ENCODE assay signal across 21 cellular contexts in the genomic region with DNA sequence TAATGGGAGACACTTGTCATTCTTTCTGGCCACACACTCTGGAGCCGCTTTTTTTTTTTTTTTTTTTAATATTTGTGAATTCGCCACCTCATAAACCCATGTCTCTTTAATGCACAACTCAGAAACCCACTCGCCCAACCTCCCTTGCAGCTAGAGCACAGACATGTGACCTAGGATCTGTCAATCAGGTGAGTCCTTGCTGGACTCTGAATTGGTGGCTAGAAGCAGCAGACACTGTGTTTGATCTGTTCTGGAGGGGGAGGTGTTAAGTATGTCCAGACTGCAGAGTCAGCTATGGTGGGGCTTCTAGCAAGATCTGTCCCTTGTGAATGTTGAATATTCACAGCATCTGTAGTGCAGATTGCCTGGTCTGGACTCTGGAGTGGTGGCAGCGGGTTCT.
DNase-seq lines count a peak whose midpoint lies in the region; ATAC-seq, FAIRE-seq and TF ChIP-seq lines count a peak whose summit lies in the region.
"Had no signal": no experiment of that assay in that cellular context is flagged by ENCODE, and none has a peak within 500 bp of the region (broad histone marks: within the 10 kb centered on the region; RNA-seq: fewer than 3 reads in every experiment).

No MANE protein-coding gene starts in this region.

- POLR2A ChIA-PET in activated CD8-positive, alpha-beta T cell treated with anti-CD3 and anti-CD28 coated beads, Interleukin-2, amount 10 ng/mL, durations not matched to agents 7 days and 5 days (lab: Charles Lee): no interaction called here
- POLR2A ChIA-PET in naive thymus-derived CD4-positive, alpha-beta T cell (lab: Charles Lee): interaction anchor here (0.5 to 2.6 kb wide), 7 partner anchors 9 to 84 kb away, joined by 3 to 8 read pairs (median 3); no protein-coding TSS in a partner anchor

- no peak overlapping the region for H3K4me3 Mint-ChIP-seq in activated CD8-positive, alpha-beta T cell treated with anti-CD3 and anti-CD28 coated beads, Interleukin-2, amount 10 ng/mL, durations not matched to agents 7 days and 5 days
- peak overlapping the region in 6 of 10 donors; percentile 26 to 77 (median 46) for H3K4me3 Mint-ChIP-seq in naive thymus-derived CD4-positive, alpha-beta T cell

- peaks cover 70% of the 10 kb centered on the region for H3K79me2 ChIP-seq in Loucy (ENCODE audit: insufficient read depth, low read length)

- H3K4me3 ChIP-seq in Loucy (ENCODE audit: low read length, poor library complexity, severe bottlenecking): no peak overlapping the region
- no peak overlapping the region for H3K4me3 ChIP-seq in naive thymus-derived CD4-positive, alpha-beta T cell (ENCODE audit: low read length)
- H3K4me3 ChIP-seq: mucosa of descending colon, thoracic aorta had no signal

- no peak for TF ChIP-seq CTCF in Loucy (conservative IDR thresholded peaks at IDR 0.05; ENCODE audit: low read length)
- TF ChIP-seq CTCF in D721Med (IDR thresholded peaks at IDR 0.05; ENCODE audit: insufficient read depth, missing control alignments): no peak

- H3K9me2 ChIP-seq in Loucy (replicated peaks; ENCODE audit: low read depth, low read length): no peaks in the 10 kb centered on the region

- peaks cover 62% of the 10 kb centered on the region for H3K4me1 ChIP-seq in Loucy (ENCODE audit: insufficient read depth, low read length, poor library complexity, severe bottlenecking)
- H3K4me1 ChIP-seq in naive thymus-derived CD4-positive, alpha-beta T cell (ENCODE audit: control insufficient read depth in 2 of 2, insufficient read depth in 2 of 2, low read length in 2 of 2): peaks cover 58 to 61% of the 10 kb centered on the region in 2 donors

- peaks cover 13% of the 10 kb centered on the region for H3F3A ChIP-seq in Loucy (ENCODE audit: low read depth)

- CTCF ChIA-PET in activated CD8-positive, alpha-beta T cell treated with anti-CD3 and anti-CD28 coated beads, Interleukin-2, amount 10 ng/mL, durations not matched to agents 7 days and 5 days (lab: Charles Lee): interaction anchor here (1.4 kb wide), 1 partner anchor 144 kb away, joined by 7 read pairs; no protein-coding TSS in a partner anchor
- CTCF ChIA-PET in naive thymus-derived CD4-positive, alpha-beta T cell (lab: Charles Lee): interaction anchor here (0.7 to 2.0 kb wide), 3 partner anchors 63 to 131 kb away, joined by 3 to 20 read pairs (median 6); no protein-coding TSS in a partner anchor

- H3K27me3 Mint-ChIP-seq in activated CD8-positive, alpha-beta T cell treated with anti-CD3 and anti-CD28 coated beads, Interleukin-2, amount 10 ng/mL, durations not matched to agents 7 days and 5 days (ENCODE audit: low read depth): no peaks in the 10 kb centered on the region
- H3K27me3 Mint-ChIP-seq in naive thymus-derived CD4-positive, alpha-beta T cell: no peaks in the 10 kb centered on the region

- H3K27ac Mint-ChIP-seq in activated CD8-positive, alpha-beta T cell treated with anti-CD3 and anti-CD28 coated beads, Interleukin-2, amount 10 ng/mL, durations not matched to agents 7 days and 5 days: peak overlapping the region; percentile 97
- H3K27ac Mint-ChIP-seq in naive thymus-derived CD4-positive, alpha-beta T cell: peak overlapping the region; percentile 4 to 99 (median 91)

- no peak for ATAC-seq in activated CD8-positive, alpha-beta T cell treated with anti-CD3 and anti-CD28 coated beads, Interleukin-2, amount 10 ng/mL, durations not matched to agents 7 days and 5 days
- no peak for ATAC-seq in naive thymus-derived CD4-positive, alpha-beta T cell
- ATAC-seq: mucosa of descending colon had no signal

- peak overlapping the region; percentile 12 for H3K9ac ChIP-seq in Loucy (ENCODE audit: low read depth, low read length, poor library complexity, severe bottlenecking)

- no peaks in the 10 kb centered on the region for H3K36me3 ChIP-seq in Loucy (ENCODE audit: insufficient read depth, low read length)
- no peaks in the 10 kb centered on the region for H3K36me3 ChIP-seq in naive thymus-derived CD4-positive, alpha-beta T cell (ENCODE audit: control insufficient read depth in 2 of 3, insufficient read depth in 3 of 3, low read length in 3 of 3)
- H3K36me3 ChIP-seq: thoracic aorta, WERI-Rb-1 had no signal

- H3K9me3 ChIP-seq in Loucy (ENCODE audit: insufficient read depth, low read depth, low read length): no peaks in the 10 kb centered on the region
- no peaks in the 10 kb centered on the region for H3K9me3 ChIP-seq in naive thymus-derived CD4-positive, alpha-beta T cell (ENCODE audit: control insufficient read depth in 2 of 3, low read length in 3 of 3)
- H3K9me3 ChIP-seq: mucosa of descending colon, thoracic aorta had no signal

- no peak overlapping the region for H2AFZ ChIP-seq in Loucy (ENCODE audit: low read length)

- peak overlapping the region; percentile 68 for H3K27ac ChIP-seq in naive thymus-derived CD4-positive, alpha-beta T cell (ENCODE audit: low read depth, low read length)
- H3K27ac ChIP-seq: thoracic aorta, WERI-Rb-1 had no signal

- in situ Hi-C loops in G401 (cut with HindIII; ENCODE audit: low sequenced_read_pairs): no loop called here

- FAIRE-seq in D721Med (lab: Jason Lieb, UNC): no peak
- FAIRE-seq: astrocyte, endometrium had no signal

- H4K20me1 ChIP-seq in Loucy (ENCODE audit: insufficient read depth, low read length, poor library complexity, severe bottlenecking): no peaks in the 10 kb centered on the region

- DNase-seq in activated CD8-positive, alpha-beta memory T cell treated with anti-CD3 and anti-CD28 coated beads for 24 hours: peak; percentile 48
- DNase-seq in activated CD8-positive, alpha-beta memory T cell treated with anti-CD3 and anti-CD28 coated beads, Interleukin-2, amount 50 U/mL, for 4 hours: no peak
- no peak for DNase-seq in activated CD8-positive, alpha-beta T cell treated with anti-CD3 and anti-CD28 coated beads, Interleukin-2, amount 10 ng/mL, durations not matched to agents 7 days and 5 days
- no peak for DNase-seq in naive thymus-derived CD4-positive, alpha-beta T cell
- DNase-seq in activated effector memory CD4-positive, alpha-beta T cell treated with anti-CD3 and anti-CD28 coated beads, Interleukin-2, amount 50 U/mL, for 16 hours: no peak
- no peak for DNase-seq in D721Med (ENCODE audit: insufficient read length, low spot score)
- no peak for DNase-seq in G401 (ENCODE audit: low spot score)
- DNase-seq: ACHN, activated gamma-delta T cell, EL, IMR-90, mucosa of descending colon, NCI-H2081, NCI-H524, retina, SHP77 treated with DMSO at 0.1 percent for 48 hours, WERI-Rb-1 had no signal

- peaks cover 12% of the 10 kb centered on the region for H3K36me3 Mint-ChIP-seq in activated CD8-positive, alpha-beta T cell treated with anti-CD3 and anti-CD28 coated beads, Interleukin-2, amount 10 ng/mL, durations not matched to agents 7 days and 5 days (ENCODE audit: low read depth)
- peaks cover 0 to 9% (median 0%) of the 10 kb centered on the region in 5 donors for H3K36me3 Mint-ChIP-seq in naive thymus-derived CD4-positive, alpha-beta T cell

- peak overlapping the region; percentile 29 for H3K4me2 ChIP-seq in Loucy (ENCODE audit: low read depth, low read length, poor library complexity, severe bottlenecking)

- peaks cover 66% of the 10 kb centered on the region for H3K4me1 Mint-ChIP-seq in activated CD8-positive, alpha-beta T cell treated with anti-CD3 and anti-CD28 coated beads, Interleukin-2, amount 10 ng/mL, durations not matched to agents 7 days and 5 days (ENCODE audit: low read depth)
- H3K4me1 Mint-ChIP-seq in naive thymus-derived CD4-positive, alpha-beta T cell: peaks cover 69 to 95% (median 87%) of the 10 kb centered on the region in 7 donors

- no peaks in the 10 kb centered on the region for H3K9me3 Mint-ChIP-seq in activated CD8-positive, alpha-beta T cell treated with anti-CD3 and anti-CD28 coated beads, Interleukin-2, amount 10 ng/mL, durations not matched to agents 7 days and 5 days (ENCODE audit: insufficient read depth)
- peaks cover 0 to 3% (median 0%) of the 10 kb centered on the region in 11 donors for H3K9me3 Mint-ChIP-seq in naive thymus-derived CD4-positive, alpha-beta T cell

- no peaks in the 10 kb centered on the region for H3K27me3 ChIP-seq in Loucy (ENCODE audit: insufficient read depth, low read length, poor library complexity, severe bottlenecking)
- no peaks in the 10 kb centered on the region for H3K27me3 ChIP-seq in naive thymus-derived CD4-positive, alpha-beta T cell (ENCODE audit: control insufficient read depth in 2 of 2, insufficient read depth in 2 of 2, low read length in 2 of 2)

- intact Hi-C loops in naive thymus-derived CD4-positive, alpha-beta T cell (cut with micrococcal nuclease): loop anchor here (2.0 to 5.0 kb wide), 3 partner anchors 19 to 86 kb away; no protein-coding TSS in a partner anchor
